11 cellular contexts compared by ENCODE assay signal in genomic region chr7:131538791-131539179, GRCh38. TPM values are rescaled to one million over a fixed set of nuclear protein-coding genes. Genes with fewer than 3 reads are reported as not detected.
DNase-seq lines count a peak whose midpoint lies in the region; ATAC-seq lines count a peak whose summit lies in the region.
"Had no signal": no experiment of that assay in that cellular context is flagged by ENCODE, and none has a peak within 500 bp of the region (broad histone marks: within the 10 kb centered on the region; RNA-seq: fewer than 3 reads in every experiment).

No MANE protein-coding gene starts in this region.

- H2AFZ ChIP-seq in neuronal stem cell (ENCODE audit: low read length): no peak overlapping the region

- H4K20me1 ChIP-seq in BLaER1: peaks cover 27% of the 10 kb centered on the region

- H3K9me3 ChIP-seq in BLaER1 (no peaks in the 10 kb centered on the region), neuronal stem cell (replicated peaks in 1 of 2; ENCODE audit: control insufficient read depth in 2 of 2, insufficient read depth in 1 of 2, low read depth in 1 of 2, low read length in 2 of 2) (no peaks in the 10 kb centered on the region)

- peak overlapping the region; percentile 32 for H2BK120ac ChIP-seq in neuronal stem cell (ENCODE audit: low read depth, low read length)

- H2BK15ac ChIP-seq in neuronal stem cell (ENCODE audit: low read length): peak overlapping the region; percentile 84

- H2BK5ac ChIP-seq in neuronal stem cell (ENCODE audit: low read length): no peak overlapping the region

- H4K8ac ChIP-seq in neuronal stem cell (ENCODE audit: low read depth, low read length): no peak overlapping the region

- H3K4me3 ChIP-seq in BLaER1 (no peak overlapping the region), neuronal stem cell (ENCODE audit: low read length in 2 of 2) (no peak overlapping the region)

- peaks cover 62% of the 10 kb centered on the region for H3K4me1 ChIP-seq in BLaER1
- peaks cover 0 to 12% of the 10 kb centered on the region in 2 donors for H3K4me1 ChIP-seq in neuronal stem cell (ENCODE audit: control insufficient read depth in 2 of 2, insufficient read depth in 1 of 2, low read depth in 1 of 2, low read length in 2 of 2)

- no peak overlapping the region for H3K4ac ChIP-seq in neuronal stem cell (ENCODE audit: low read length)

- H3K27ac ChIP-seq in BLaER1 (peak overlapping the region; percentile 41; the same call in 1 of the 2 replicates), neuronal stem cell (replicated peaks; ENCODE audit: low read length) (no peak overlapping the region)

- no CpG with 5 or more reads among the region's 8 CpGs for WGBS in neuronal stem cell (ENCODE audit: extremely low coverage in 2 of 2, insufficient read length in 2 of 2, insufficient replicate concordance in 1 of 2), 2 donors

- peak overlapping the region; percentile 28 for H2AK5ac ChIP-seq in neuronal stem cell (ENCODE audit: low read depth, low read length)

- no peak overlapping the region for H3K23ac ChIP-seq in neuronal stem cell (ENCODE audit: low read depth, low read length, poor library complexity)

- H3K4me2 ChIP-seq in BLaER1 (peak overlapping the region; percentile 67), neuronal stem cell (ENCODE audit: insufficient read depth, low read length, poor library complexity, severe bottlenecking) (no peak overlapping the region)

- H2BK12ac ChIP-seq in neuronal stem cell (ENCODE audit: low read length): no peak overlapping the region

- H3K18ac ChIP-seq in neuronal stem cell (ENCODE audit: low read length): peak overlapping the region; percentile 49

- H3K9ac ChIP-seq in BLaER1: peak overlapping the region; percentile 31; the same call in 1 of the 2 replicates
- H3K9ac ChIP-seq in neuronal stem cell (ENCODE audit: low read depth, low read length, poor library complexity): no peak overlapping the region

- H3K79me1 ChIP-seq in neuronal stem cell (ENCODE audit: low read depth, low read length): peaks cover 2% of the 10 kb centered on the region

- DNase-seq in NCI-H524 treated with DMSO at 0.1 percent for 48 hours (lab: John Stamatoyannopoulos, UW): peak; percentile 63
- DNase-seq in fibroblast of gingiva (ENCODE audit: low read depth): peak; percentile 28
- DNase-seq in neuronal stem cell (ENCODE audit: low spot score): no peak
- no peak for DNase-seq in kidney tubule cell (ENCODE audit: low spot score)
- DNase-seq in activated CD4-positive, alpha-beta T cell treated with anti-CD3 and anti-CD28 coated beads for 1 hour: no peak
- no peak for DNase-seq in HUDEP-2 (lab: John Stamatoyannopoulos, UW; ENCODE audit: unreplicated experiment in 76 of 76)
- DNase-seq: activated CD4-positive, alpha-beta T cell treated with anti-CD3 and anti-CD28 coated beads, Interleukin-2, amount 50 U/mL, for 48 hours; NCI-H1092; stimulated activated CD4-positive, alpha-beta T cell treated with anti-CD3 and anti-CD28 coated beads, Interleukin-2, amount 100 ng/mL, for 24 hours had no signal

- H3K27me3 ChIP-seq in BLaER1 (no peaks in the 10 kb centered on the region), neuronal stem cell (ENCODE audit: control insufficient read depth in 3 of 3, insufficient read depth in 3 of 3, low read depth in 1 of 3, low read length in 3 of 3) (no peaks in the 10 kb centered on the region)

- no peak overlapping the region for H4K91ac ChIP-seq in neuronal stem cell (ENCODE audit: low read depth, low read length, poor library complexity)

- H3K36me3 ChIP-seq in BLaER1: no peaks in the 10 kb centered on the region
- peaks cover 0 to 50% of the 10 kb centered on the region in 2 donors for H3K36me3 ChIP-seq in neuronal stem cell (replicated peaks in 1 of 2; ENCODE audit: control insufficient read depth in 2 of 2, insufficient read depth in 2 of 2, low read length in 2 of 2)

- no peak overlapping the region for H3K14ac ChIP-seq in neuronal stem cell (ENCODE audit: low read length)

- no peak for ATAC-seq in HG02610 (IDR thresholded peaks at IDR 0.05; ENCODE audit: unreplicated experiment)

RNA-seq across cellular contexts. Expression of gene PODXL, which starts 17.6 kb away (rescaled TPM):
- polyA plus RNA-seq in neuronal stem cell (2013, experiment 1 of 2): 42.1 TPM
- 42.8 TPM for polyA plus RNA-seq in neuronal stem cell (2013, experiment 2 of 2)

Comparison
In these comparisons a context has a peak if more than half of its experiments do, and no peak if none do; other contexts are left out.
1. DNase-seq: peak in NCI-H524 treated with DMSO at 0.1 percent for 48 hours (single experiment) and fibroblast of gingiva (single experiment); none in neuronal stem cell (single experiment), kidney tubule cell (single experiment), activated CD4-positive, alpha-beta T cell treated with anti-CD3 and anti-CD28 coated beads for 1 hour (single experiment) and HUDEP-2 (0 of 76).